In the genomic region with DNA sequence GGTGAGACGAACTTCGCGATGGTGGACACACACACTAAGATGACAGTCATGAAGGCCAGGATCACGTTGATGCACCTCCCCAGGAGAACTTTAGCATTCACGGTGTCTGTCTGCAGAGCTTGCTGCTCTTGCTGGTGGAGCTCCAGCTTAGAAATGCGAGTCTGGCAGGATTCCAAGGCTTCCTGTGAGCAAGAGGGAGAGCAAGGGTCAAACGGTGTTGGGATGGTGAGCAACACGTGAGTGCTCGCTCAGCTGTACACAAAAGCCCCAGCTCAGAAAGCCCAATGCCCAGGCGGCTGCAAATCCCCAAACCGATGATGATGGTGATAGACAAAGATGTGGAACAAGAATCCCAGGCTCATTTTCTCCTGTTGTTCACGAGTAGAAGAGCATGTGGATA, we compare ENCODE assay signal across 10 cellular contexts.
A peak's percentile ranks its signal among the peaks of the same experiment; 100 is the strongest.
DNase-seq lines count a peak whose midpoint lies in the region; ATAC-seq and TF ChIP-seq lines count a peak whose summit lies in the region.
"Had no signal": no experiment of that assay in that cellular context is flagged by ENCODE, and none has a peak within 500 bp of the region (broad histone marks: within the 10 kb centered on the region; RNA-seq: fewer than 3 reads in every experiment).

No MANE protein-coding gene starts in this region.

- no peaks in the 10 kb centered on the region for H3K79me1 ChIP-seq in IMR-90 (ENCODE audit: low read depth in 1 of 2, low read length in 2 of 2)

- H2BK120ac ChIP-seq in IMR-90 (ENCODE audit: low read depth, low read length): no peak overlapping the region

- H3K27me3 ChIP-seq in IMR-90 (ENCODE audit: control insufficient read depth, insufficient read depth, low read length) (peaks cover 8% of the 10 kb centered on the region), mammary epithelial cell (ENCODE audit: insufficient read depth, low read length) (no peaks in the 10 kb centered on the region)

- no peak overlapping the region for H2BK20ac ChIP-seq in IMR-90 (ENCODE audit: low read depth, low read length)

- POLR2A ChIA-PET in IMR-90 (lab: Charles Lee; ENCODE audit: unreplicated experiment): no interaction called here

- CTCF ChIA-PET in IMR-90 (lab: Yijun Ruan, JAX): interaction anchor here (1.1 kb wide), 1 partner anchor 11 kb away, joined by 3 read pairs; no protein-coding TSS in a partner anchor
- CTCF ChIA-PET in mammary epithelial cell (lab: Charles Lee; ENCODE audit: low non-redundant PET): no interaction called here

- H4K91ac ChIP-seq in IMR-90 (ENCODE audit: insufficient read depth, low read depth, low read length): no peak overlapping the region

- H3K79me2 ChIP-seq in mammary epithelial cell (ENCODE audit: insufficient read depth, low read length): no peaks in the 10 kb centered on the region

- no peak for TF ChIP-seq RAD21 in IMR-90 (IDR thresholded peaks at IDR 0.05; ENCODE audit: low read length)

- H3K23ac ChIP-seq in IMR-90 (ENCODE audit: low read depth, low read length): no peak overlapping the region

- no peak for TF ChIP-seq POLR2A in IMR-90 (IDR thresholded peaks at IDR 0.05; ENCODE audit: low read depth, low read length)

- no peaks in the 10 kb centered on the region for H3K4me1 ChIP-seq in IMR-90 (ENCODE audit: control insufficient read depth, insufficient read depth, low read length)
- peaks cover 23% of the 10 kb centered on the region for H3K4me1 ChIP-seq in mammary epithelial cell (ENCODE audit: insufficient read depth, low read length)

- H4K8ac ChIP-seq in IMR-90 (ENCODE audit: low read depth in 2 of 2, low read length in 2 of 2): no peak overlapping the region

- no peak for TF ChIP-seq CTCF in IMR-90 (conservative IDR thresholded peaks at IDR 0.05; ENCODE audit: low read depth, low read length)
- no peak for TF ChIP-seq CTCF in mammary epithelial cell (conservative IDR thresholded peaks at IDR 0.05 in 1 of 2, IDR thresholded peaks at IDR 0.05 in 1 of 2; ENCODE audit: extremely low read depth in 1 of 2, insufficient read depth in 1 of 2, low read depth in 1 of 2, low read length in 2 of 2)

- WGBS in IMR-90 (ENCODE audit: extremely low coverage in 2 of 2, insufficient read length in 1 of 2), 2 experiments: 68% methylated on average over 5 of the region's 12 CpGs; no CpG with 5 or more reads in 1 of the 2 experiments
- WGBS in mammary epithelial cell (ENCODE audit: low coverage, missing lambda C conversion rate): 75% methylated on average over 4 of the region's 12 CpGs

- H3K9ac ChIP-seq in IMR-90 (ENCODE audit: low read depth, low read length) (no peak overlapping the region), mammary epithelial cell (ENCODE audit: insufficient read depth, low read length) (no peak overlapping the region)

- dilution Hi-C loops in IMR-90 (cut with HindIII; ENCODE audit: low sequenced_read_pairs, unreplicated experiment) (no loop called here), mammary epithelial cell (cut with HindIII; ENCODE audit: low sequenced_read_pairs) (loop anchor here (25.0 kb wide), 1 partner anchor 191 kb away; no protein-coding TSS in a partner anchor)

- no peak overlapping the region for H2AFZ ChIP-seq in IMR-90 (replicated peaks; ENCODE audit: low read length, poor library complexity)
- no peak overlapping the region for H2AFZ ChIP-seq in mammary epithelial cell (ENCODE audit: low read depth, low read length)

- H3K9me1 ChIP-seq in IMR-90 (ENCODE audit: insufficient read depth, low read length): no peaks in the 10 kb centered on the region

- H2BK5ac ChIP-seq in IMR-90 (ENCODE audit: low read depth, low read length, poor library complexity, severe bottlenecking): no peak overlapping the region

- H3K36me3 ChIP-seq in IMR-90 (ENCODE audit: control insufficient read depth, insufficient read depth, low read length) (no peaks in the 10 kb centered on the region), mammary epithelial cell (ENCODE audit: insufficient read depth, low read length) (peaks cover 5% of the 10 kb centered on the region)

- no TSS peak for BruUV-seq in IMR-90 (replicated peaks; lab: Mats Ljungman, UMichigan)
- no TSS peak for BruUV-seq in mammary epithelial cell (replicated peaks; lab: Mats Ljungman, UMichigan)

- H3K14ac ChIP-seq in IMR-90 (replicated peaks; ENCODE audit: low read depth, low read length): no peak overlapping the region

- H2BK15ac ChIP-seq in IMR-90 (ENCODE audit: low read depth, low read length): no peak overlapping the region

- no peak overlapping the region for H3K4ac ChIP-seq in IMR-90 (ENCODE audit: low read depth, low read length)

- ATAC-seq in IMR-90 (ENCODE audit: low read depth): no peak
- no peak for ATAC-seq in HG02678 (IDR thresholded peaks at IDR 0.05; ENCODE audit: unreplicated experiment)
- ATAC-seq in GM19463 (IDR thresholded peaks at IDR 0.05; ENCODE audit: unreplicated experiment): no peak
- no peak for ATAC-seq in GM21381 (IDR thresholded peaks at IDR 0.05; ENCODE audit: unreplicated experiment)
- ATAC-seq: activated CD8-positive, alpha-beta T cell treated with anti-CD3 and anti-CD28 coated beads, Interleukin-2, amount 10 ng/mL, durations not matched to agents 7 days and 5 days had no signal

- intact Hi-C loops in IMR-90 (cut with micrococcal nuclease) (no loop called here), mammary epithelial cell (cut with micrococcal nuclease) (no loop called here)

- no peak overlapping the region for H2AK9ac ChIP-seq in IMR-90 (replicated peaks; ENCODE audit: low read depth, low read length, poor library complexity)

- in situ Hi-C loops in IMR-90 (cut with MboI; ENCODE audit: low sequenced_read_pairs): no loop called here
- in situ Hi-C loops in mammary epithelial cell (cut with MboI; ENCODE audit: low sequenced_read_pairs in 2 of 2): no loop called here

- H4K5ac ChIP-seq in IMR-90 (ENCODE audit: low read depth, low read length): no peak overlapping the region

- no peaks in the 10 kb centered on the region for H3K9me3 ChIP-seq in IMR-90 (ENCODE audit: control insufficient read depth, insufficient read depth, low read length)
- H3K9me3 ChIP-seq in mammary epithelial cell (replicated peaks; ENCODE audit: insufficient read depth, low read length): no peaks in the 10 kb centered on the region

- H3K27ac ChIP-seq in IMR-90 (ENCODE audit: insufficient read depth, low read length): no peak overlapping the region
- H3K27ac ChIP-seq in mammary epithelial cell (ENCODE audit: insufficient read depth, low read depth, low read length): no peak overlapping the region
- H3K27ac ChIP-seq: coronary artery had no signal

- H3K18ac ChIP-seq in IMR-90 (ENCODE audit: low read depth, low read length): no peak overlapping the region

- DNase-seq in COR-L47 (lab: John Stamatoyannopoulos, UW): peak; percentile 64
- DNase-seq in IMR-90: peak; percentile 76
- peak; percentile 48 for DNase-seq in mammary epithelial cell
- peak; percentile 80 for DNase-seq in mesenteric fat pad (ENCODE audit: low spot score)
- DNase-seq in AG20443 (ENCODE audit: low spot score): no peak
- DNase-seq: activated CD8-positive, alpha-beta T cell treated with anti-CD3 and anti-CD28 coated beads, Interleukin-2, amount 10 ng/mL, durations not matched to agents 7 days and 5 days had no signal

- no peak overlapping the region for H2AK5ac ChIP-seq in IMR-90 (ENCODE audit: low read depth, low read length)

- H4K20me1 ChIP-seq in IMR-90 (ENCODE audit: insufficient read depth, low read length) (no peaks in the 10 kb centered on the region), mammary epithelial cell (ENCODE audit: insufficient read depth, low read length) (no peaks in the 10 kb centered on the region)

- no peak overlapping the region for H3K4me3 ChIP-seq in IMR-90 (ENCODE audit: insufficient read depth, low read depth, low read length)
- H3K4me3 ChIP-seq in mammary epithelial cell (replicated peaks in 1 of 3; ENCODE audit: insufficient read depth in 1 of 3, low read depth in 2 of 3, low read length in 3 of 3): no peak overlapping the region
- H3K4me3 ChIP-seq: coronary artery had no signal

- H3K56ac ChIP-seq in IMR-90 (ENCODE audit: extremely low read depth, insufficient read depth, low read length): no peak overlapping the region

- H3K4me2 ChIP-seq in IMR-90 (ENCODE audit: low read depth, low read length): no peak overlapping the region
- H3K4me2 ChIP-seq in mammary epithelial cell (ENCODE audit: insufficient read depth, low read depth, low read length): no peak overlapping the region

TF ChIP-seq in IMR-90, 13 proteins besides CTCF, POLR2A, EP300 and RAD21:
- TF ChIP-seq NFE2L2 (IDR thresholded peaks at IDR 0.05; ENCODE audit: low read depth, low read length) (no peak), BHLHE40 (IDR thresholded peaks at IDR 0.05; ENCODE audit: low read depth, low read length) (peak; percentile 32; the same call in 1 of the 2 replicates)
